ENCODE assay signal across 11 cellular contexts in genomic region chr17:55341432-55341831, GRCh38.
A peak's percentile ranks its signal among the peaks of the same experiment; 100 is the strongest.
DNase-seq lines count a peak whose midpoint lies in the region; ATAC-seq, FAIRE-seq and TF ChIP-seq lines count a peak whose summit lies in the region.
"Had no signal": no experiment of that assay in that cellular context is flagged by ENCODE, and none has a peak within 500 bp of the region (broad histone marks: within the 10 kb centered on the region; RNA-seq: fewer than 3 reads in every experiment).

No MANE protein-coding gene starts in this region.

- H3K9me1 ChIP-seq in keratinocyte (ENCODE audit: control insufficient read depth, extremely low read depth, insufficient read depth, low read length) = no peaks in the 10 kb centered on the region

- no peak overlapping the region for H3K9ac ChIP-seq in keratinocyte (ENCODE audit: control insufficient read depth, extremely low read depth, insufficient read depth, low read length)

- H3K4me1 ChIP-seq in keratinocyte (ENCODE audit: control insufficient read depth, extremely low read depth, insufficient read depth, low read length) (no peaks in the 10 kb centered on the region), heart right ventricle (peaks cover 0 to 10% (median 0%) of the 10 kb centered on the region in 9 donors)

- dilution Hi-C loops in keratinocyte (cut with MboI; ENCODE audit: extremely low pct_ligation_motif_present, low sequenced_read_pairs) = no loop called here

- intact Hi-C loops in heart right ventricle (cut with DNase I) = loop anchor here in 3 of 10 donors (10.0 kb wide), 4 partner anchors 87 to 347 kb away; no protein-coding TSS in a partner anchor

- H2AFZ ChIP-seq in keratinocyte (ENCODE audit: control insufficient read depth, low read length) = no peak overlapping the region

- H3K79me2 ChIP-seq in keratinocyte (ENCODE audit: control insufficient read depth, insufficient read depth, low read length) = no peaks in the 10 kb centered on the region

- ATAC-seq in GM18520 (IDR thresholded peaks at IDR 0.05; ENCODE audit: unreplicated experiment) (peak; percentile 85), GM21515 (IDR thresholded peaks at IDR 0.05; ENCODE audit: unreplicated experiment) (peak; percentile 56), GM21423 (IDR thresholded peaks at IDR 0.05; ENCODE audit: unreplicated experiment) (no peak), heart right ventricle (no peak)

- H3K4me3 ChIP-seq in keratinocyte (ENCODE audit: control insufficient read depth in 2 of 3, extremely low read depth in 1 of 3, insufficient read depth in 2 of 3, low read depth in 1 of 3, low read length in 3 of 3) (no peak overlapping the region), heart right ventricle (no peak overlapping the region)

- FAIRE-seq in keratinocyte (lab: Jason Lieb, UNC) = peak; percentile 13

- no peaks in the 10 kb centered on the region for H3K36me3 ChIP-seq in KOPT-K1 (ENCODE audit: insufficient read depth, low read length)
- no peaks in the 10 kb centered on the region for H3K36me3 ChIP-seq in keratinocyte (ENCODE audit: control insufficient read depth in 2 of 2, extremely low read depth in 1 of 2, insufficient read depth in 2 of 2, low read length in 2 of 2)
- H3K36me3 ChIP-seq in heart right ventricle = no peaks in the 10 kb centered on the region

- peak overlapping the region; percentile 97 for H3K27ac ChIP-seq in KOPT-K1 (ENCODE audit: low read depth, low read length, poor library complexity, severe bottlenecking)
- no peak overlapping the region for H3K27ac ChIP-seq in keratinocyte (ENCODE audit: control insufficient read depth, insufficient read depth, low read length)
- H3K27ac ChIP-seq in heart right ventricle = no peak overlapping the region
- H3K27ac ChIP-seq: epithelial cell of prostate had no signal

- H3K4me2 ChIP-seq in keratinocyte (ENCODE audit: control insufficient read depth, extremely low read depth, insufficient read depth, low read depth, low read length) = no peak overlapping the region

- DNase-seq in keratinocyte (ENCODE audit: low read depth, low spot score) = peak; percentile 57
- no peak for DNase-seq in effector CD8-positive, alpha-beta T cell (lab: John Stamatoyannopoulos, UW)
- DNase-seq in heart right ventricle = no peak
- DNase-seq: activated CD8-positive, alpha-beta memory T cell treated with anti-CD3 and anti-CD28 coated beads, Interleukin-2, amount 50 U/mL, for 48 hours; midbrain; NCI-H187 treated with DMSO at 0.1 percent for 48 hours had no signal

- no peaks in the 10 kb centered on the region for H4K20me1 ChIP-seq in keratinocyte (ENCODE audit: control insufficient read depth, extremely low read depth, insufficient read depth, low read length)

- H3K9me3 ChIP-seq in KOPT-K1 (ENCODE audit: insufficient read depth, low read length, poor library complexity, severe bottlenecking) = peaks cover 7% of the 10 kb centered on the region
- no peaks in the 10 kb centered on the region for H3K9me3 ChIP-seq in keratinocyte (ENCODE audit: control insufficient read depth, low read depth, low read length)
- H3K9me3 ChIP-seq in heart right ventricle = peaks cover 0 to under 1% (median 0%) of the 10 kb centered on the region in 11 donors

- no peaks in the 10 kb centered on the region for H3K27me3 ChIP-seq in keratinocyte (ENCODE audit: control insufficient read depth, extremely low read depth, insufficient read depth, low read length)
- H3K27me3 ChIP-seq in heart right ventricle = peaks cover 0 to 4% (median 0%) of the 10 kb centered on the region in 7 donors

- TF ChIP-seq CTCF in keratinocyte (optimal IDR thresholded peaks at IDR 0.05 in 1 of 3, IDR thresholded peaks at IDR 0.05 in 1 of 3, conservative IDR thresholded peaks at IDR 0.05 in 1 of 3; ENCODE audit: extremely low read depth in 1 of 3, insufficient read depth in 2 of 3, low read length in 3 of 3) (no peak), heart right ventricle (IDR thresholded peaks at IDR 0.05) (no peak)

- 90 to 93% methylated on average over 5 of the region's 5 CpGs for WGBS in heart right ventricle, 2 donors

Comparison
In these comparisons a context has a peak if more than half of its experiments do, and no peak if none do; other contexts are left out.
1. ATAC-seq: peak in GM18520 (single experiment) and GM21515 (single experiment); none in GM21423 (single experiment) and heart right ventricle (0 of 8).